Comparison of ENCODE assay signal across 29 cellular contexts in the genomic region with DNA sequence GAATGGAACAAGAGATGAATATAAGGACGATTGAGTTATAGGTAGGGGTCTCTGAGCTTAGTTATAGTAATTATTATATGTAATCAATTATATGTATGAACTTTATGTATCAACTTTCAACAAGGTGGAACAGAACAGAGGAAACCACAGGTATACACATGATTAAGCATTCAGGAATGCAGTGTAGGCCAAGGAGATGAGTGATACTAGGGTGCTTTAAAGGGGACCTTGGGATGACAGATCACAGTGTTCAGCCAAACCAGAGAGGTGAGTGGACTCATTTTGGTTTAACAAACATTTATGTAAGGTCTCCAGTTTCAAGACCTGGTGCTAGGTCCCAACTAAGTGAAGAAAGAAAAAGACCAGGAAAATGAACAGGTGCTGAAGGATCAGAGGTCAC.
"Had no signal": no experiment of that assay in that cellular context is flagged by ENCODE, and none has a peak within 500 bp of the region (broad histone marks: within the 10 kb centered on the region; RNA-seq: fewer than 3 reads in every experiment).

No MANE protein-coding gene starts in this region.

- H3K36me3 ChIP-seq: pancreas, sigmoid colon, stomach, suprapubic skin, tibial nerve, WERI-Rb-1 had no signal

- H3K9me3 ChIP-seq: mucosa of descending colon, pancreas, sigmoid colon, stomach, suprapubic skin, tibial nerve had no signal

- H2AFZ ChIP-seq: hepatocyte had no signal

- H3K27me3 ChIP-seq: hepatocyte, pancreas, sigmoid colon, stomach, suprapubic skin, tibial nerve had no signal

- H3K4me1 ChIP-seq: pancreas, sigmoid colon, stomach, suprapubic skin, tibial nerve had no signal

- H3K4me1 Mint-ChIP-seq: activated T-helper 17 cell treated with anti-CD3 and anti-CD28 coated beads, Interleukin-2, amount 50 U/mL, for 72 hours; immature natural killer cell; memory B cell; nephron progenitor cell; stimulated activated memory B cell treated with anti-CD40 and anti-IgM and Interleukin-4, amounts not matched to agents 10 μg/mL and 1 μg/mL and 100 μg/mL, for 72 hours had no signal

- FAIRE-seq: pancreas, TTC549 had no signal

- H3K36me3 Mint-ChIP-seq: activated naive CD8-positive, alpha-beta T cell; immature natural killer cell; memory B cell; stimulated activated memory B cell treated with anti-CD40 and anti-IgM and Interleukin-4, amounts not matched to agents 10 μg/mL and 1 μg/mL and 100 μg/mL, for 72 hours had no signal

- DNase-seq: activated CD4-positive, alpha-beta T cell treated with anti-CD3 and anti-CD28 coated beads, Interleukin-2, amount 50 U/mL, for 1 hour; activated CD4-positive, CD25-positive, alpha-beta regulatory T cell treated with anti-CD3 and anti-CD28 coated beads, Interleukin-2, amount 50 U/mL, for 72 hours; activated CD8-positive, alpha-beta T cell treated with anti-CD3 and anti-CD28 coated beads, Interleukin-2, amount 10 ng/mL, durations not matched to agents 7 days and 5 days; activated naive CD4-positive, alpha-beta T cell; activated T-cell treated with anti-CD3 and anti-CD28 coated beads, Interleukin-2, amount 50 U/mL, for 1 hour; cerebellar nuclear complex; erythroblast; foreskin melanocyte; glutamatergic neuron; immature natural killer cell; kidney glomerular epithelial cell; mucosa of descending colon; nephron progenitor cell; pancreas; sigmoid colon; stimulated activated CD4-positive, alpha-beta T cell treated with anti-CD3 and anti-CD28 coated beads, Interleukin-15, amount 100 ng/mL, for 24 hours; stomach; T-helper 1 cell; WERI-Rb-1 had no signal

- H3K27ac Mint-ChIP-seq: activated CD8-positive, alpha-beta T cell treated with anti-CD3 and anti-CD28 coated beads, Interleukin-2, amount 10 ng/mL, durations not matched to agents 7 days and 5 days; activated naive CD8-positive, alpha-beta T cell; activated T-helper 17 cell treated with anti-CD3 and anti-CD28 coated beads, Interleukin-2, amount 50 U/mL, for 72 hours; immature natural killer cell; memory B cell; nephron progenitor cell; stimulated activated memory B cell treated with anti-CD40 and anti-IgM and Interleukin-4, amounts not matched to agents 10 μg/mL and 1 μg/mL and 100 μg/mL, for 72 hours had no signal

- H3K4me2 ChIP-seq: hepatocyte, smooth muscle cell had no signal

- H3K4me3 ChIP-seq: coronary artery, hepatocyte, mucosa of descending colon, pancreas, sigmoid colon, smooth muscle cell, stomach, suprapubic skin, tibial nerve had no signal

- H3K9me3 Mint-ChIP-seq: nephron progenitor cell had no signal

- ATAC-seq: activated CD8-positive, alpha-beta T cell treated with anti-CD3 and anti-CD28 coated beads, Interleukin-2, amount 10 ng/mL, durations not matched to agents 7 days and 5 days; activated T-helper 17 cell treated with anti-CD3 and anti-CD28 coated beads, Interleukin-2, amount 50 U/mL, for 72 hours; mucosa of descending colon; pancreas; stimulated activated memory B cell treated with anti-CD40 and anti-IgM and Interleukin-4, amounts not matched to agents 10 μg/mL and 1 μg/mL and 100 μg/mL, for 72 hours had no signal

- H3K27me3 Mint-ChIP-seq: activated naive CD8-positive, alpha-beta T cell; activated T-helper 17 cell treated with anti-CD3 and anti-CD28 coated beads, Interleukin-2, amount 50 U/mL, for 72 hours; memory B cell; stimulated activated memory B cell treated with anti-CD40 and anti-IgM and Interleukin-4, amounts not matched to agents 10 μg/mL and 1 μg/mL and 100 μg/mL, for 72 hours had no signal

- H3K4me3 Mint-ChIP-seq: activated CD8-positive, alpha-beta T cell treated with anti-CD3 and anti-CD28 coated beads, Interleukin-2, amount 10 ng/mL, durations not matched to agents 7 days and 5 days; activated naive CD8-positive, alpha-beta T cell; activated T-helper 17 cell treated with anti-CD3 and anti-CD28 coated beads, Interleukin-2, amount 50 U/mL, for 72 hours; immature natural killer cell; memory B cell; nephron progenitor cell; stimulated activated memory B cell treated with anti-CD40 and anti-IgM and Interleukin-4, amounts not matched to agents 10 μg/mL and 1 μg/mL and 100 μg/mL, for 72 hours had no signal

- H3K79me2 ChIP-seq: hepatocyte had no signal

- H3K27ac ChIP-seq: coronary artery, hepatocyte, pancreas, sigmoid colon, stomach, suprapubic skin, tibial nerve, WERI-Rb-1 had no signal
